In genomic region chr10:119667562-119668328, GRCh38 we compare ENCODE assay signal across 8 cellular contexts. TPM values are rescaled to one million over a fixed set of nuclear protein-coding genes. Genes with fewer than 3 reads are reported as not detected.
DNase-seq lines count a peak whose midpoint lies in the region; ATAC-seq, FAIRE-seq and TF ChIP-seq lines count a peak whose summit lies in the region.

No MANE protein-coding gene starts in this region.

- TF ChIP-seq POLR2A in GM12891 (IDR thresholded peaks at IDR 0.05; ENCODE audit: low read depth, low read length): no peak

- H3K27ac Mint-ChIP-seq in chondrocyte (ENCODE audit: unreplicated experiment) (peak overlapping the region; percentile 97), mesothelial cell of epicardium (peak overlapping the region; percentile 14)

- TF ChIP-seq CTCF in chondrocyte (IDR thresholded peaks at IDR 0.05): peak; percentile 31
- TF ChIP-seq CTCF in mesothelial cell of epicardium (IDR thresholded peaks at IDR 0.05; ENCODE audit: unreplicated experiment): no peak

- peaks cover 17% of the 10 kb centered on the region for H3K36me3 Mint-ChIP-seq in chondrocyte (ENCODE audit: low read depth)
- H3K36me3 Mint-ChIP-seq in mesothelial cell of epicardium: peaks cover 10% of the 10 kb centered on the region

- H3K9me3 Mint-ChIP-seq in chondrocyte (ENCODE audit: low read depth) (no peaks in the 10 kb centered on the region), mesothelial cell of epicardium (no peaks in the 10 kb centered on the region)

- no peaks in the 10 kb centered on the region for H3K27me3 Mint-ChIP-seq in chondrocyte (ENCODE audit: low read depth)
- H3K27me3 Mint-ChIP-seq in mesothelial cell of epicardium (ENCODE audit: low read depth): no peaks in the 10 kb centered on the region

- DNase-seq in COLO668 (lab: John Stamatoyannopoulos, UW; ENCODE audit: unreplicated experiment) (peak; percentile 58), NCI-H1092 (lab: John Stamatoyannopoulos, UW) (peak; percentile 28), chondrocyte (ENCODE audit: low spot score) (no peak), mesothelial cell of epicardium (ENCODE audit: low spot score in 2 of 2, unreplicated experiment in 2 of 2) (no peak), GM12891 (ENCODE audit: insufficient read length, low spot score) (no peak), germinal center (ENCODE audit: low spot score) (no peak)

- peak overlapping the region; percentile 9 for H3K4me3 Mint-ChIP-seq in chondrocyte (ENCODE audit: unreplicated experiment)
- H3K4me3 Mint-ChIP-seq in mesothelial cell of epicardium: no peak overlapping the region

- no peak for ATAC-seq in HG03460 (IDR thresholded peaks at IDR 0.05; ENCODE audit: unreplicated experiment)
- ATAC-seq in GM18867 (IDR thresholded peaks at IDR 0.05; ENCODE audit: unreplicated experiment): no peak

- FAIRE-seq in GM12891 (lab: Jason Lieb, UNC): no peak

- H3K4me1 Mint-ChIP-seq in chondrocyte (ENCODE audit: low read depth): peaks cover 81% of the 10 kb centered on the region
- peaks cover 31% of the 10 kb centered on the region for H3K4me1 Mint-ChIP-seq in mesothelial cell of epicardium

TF ChIP-seq in GM12891, 5 proteins besides CTCF, POLR2A, EP300 and RAD21:
- no peak for TF ChIP-seq TAF1 (IDR thresholded peaks at IDR 0.05; ENCODE audit: low read depth, low read length)
- no peak for TF ChIP-seq SPI1 (IDR thresholded peaks at IDR 0.05; ENCODE audit: low read depth, low read length)
- no peak for TF ChIP-seq POU2F2 (IDR thresholded peaks at IDR 0.05; ENCODE audit: low read depth, low read length)
- no peak for TF ChIP-seq PAX5 (IDR thresholded peaks at IDR 0.05; ENCODE audit: insufficient read depth, low read length, severe bottlenecking)
- no peak for TF ChIP-seq POLR2AphosphoS5 (IDR thresholded peaks at IDR 0.05; ENCODE audit: low read depth, low read length)

RNA-seq across cellular contexts. Expression of gene BAG3, which starts 16.6 kb away (rescaled TPM):
- total RNA-seq in chondrocyte (54.0 to 63.6 TPM (median 62.0 TPM) in 3 replicates), mesothelial cell of epicardium (22.2 to 23.3 TPM (median 23.0 TPM) in 3 replicates)
- 3.5 TPM for polyA plus RNA-seq in GM12891 (2012; ENCODE audit: low read depth, missing spikeins)

RNA-seq across cellular contexts. Expression of gene INPP5F, which starts 58.1 kb away (rescaled TPM):
- 55.7 to 83.1 TPM (median 56.4 TPM) in 3 replicates for total RNA-seq in chondrocyte
- total RNA-seq in mesothelial cell of epicardium: 55.8 to 56.5 TPM (median 56.0 TPM) in 3 replicates
- polyA plus RNA-seq in GM12891 (2012; ENCODE audit: low read depth, missing spikeins): 8.2 TPM

Comparison
In these comparisons a context has a peak if more than half of its experiments do, and no peak if none do; other contexts are left out.
1. DNase-seq: peak in COLO668 (single experiment) and NCI-H1092 (single experiment); none in chondrocyte (single experiment), mesothelial cell of epicardium (0 of 2), GM12891 (single experiment) and germinal center (single experiment).